Comparison of ENCODE assay signal across 20 cellular contexts in genomic region chr2:240601061-240601830, GRCh38. TPM values are rescaled to one million over a fixed set of nuclear protein-coding genes. Genes with fewer than 3 reads are reported as not detected.
DNase-seq lines count a peak whose midpoint lies in the region; ATAC-seq lines count a peak whose summit lies in the region.
"Had no signal": no experiment of that assay in that cellular context is flagged by ENCODE, and none has a peak within 500 bp of the region (broad histone marks: within the 10 kb centered on the region; RNA-seq: fewer than 3 reads in every experiment).

No MANE protein-coding gene starts in this region.

- H3K4me3 ChIP-seq in H7 (ENCODE audit: insufficient read depth, low read depth, low read length): no peak overlapping the region
- H3K4me3 ChIP-seq: HAP-1, heart left ventricle, thoracic aorta had no signal

- peaks cover 2% of the 10 kb centered on the region for H3K36me3 ChIP-seq in H7 (replicated peaks; ENCODE audit: control insufficient read depth, insufficient read depth, low read length)
- H3K36me3 ChIP-seq: HAP-1 had no signal

- DNase-seq in activated CD4-positive, CD25-positive, alpha-beta regulatory T cell treated with anti-CD3 and anti-CD28 coated beads, Interleukin-2, amount 50 U/mL, for 72 hours: peak; percentile 23
- DNase-seq in activated CD4-positive, CD25-positive, alpha-beta regulatory T cell (lab: John Stamatoyannopoulos, UW): no peak
- DNase-seq in H7: peak; percentile 53
- peak; percentile 89 for DNase-seq in mesenteric fat pad (ENCODE audit: low spot score)
- DNase-seq: activated naive CD4-positive, alpha-beta T cell; EL; IMR-90; mesenchymal stem cell; NCI-H146; NCI-H82; PC-3 had no signal

- no peaks in the 10 kb centered on the region for H3K27me3 ChIP-seq in H7 (ENCODE audit: control insufficient read depth, insufficient read depth, low read length)
- H3K27me3 ChIP-seq: heart left ventricle had no signal

- ATAC-seq in GM19328 (IDR thresholded peaks at IDR 0.05; ENCODE audit: unreplicated experiment) (no peak), HG02981 (IDR thresholded peaks at IDR 0.05; ENCODE audit: unreplicated experiment) (no peak)
- ATAC-seq: heart left ventricle; natural killer cell treated with Interleukin-12 subunit alpha and Interleukin-12 subunit beta and Interleukin-15 and Interleukin-18, amount 100 ng/mL, for 72 hours; PC-3; stimulated activated effector memory CD8-positive, alpha-beta T cell treated with anti-CD3 and anti-CD28 coated beads, Interleukin-12 subunit alpha, Interleukin-12 subunit beta, amount 100 ng/mL, for 72 hours; WTC11 had no signal

RNA-seq across cellular contexts. Expression of gene CAPN10, which starts 14.7 kb away (rescaled TPM):
- 66.5 and 69.0 TPM in 2 replicates for total RNA-seq in H7 (2014; rRNA removed; shearing (Covaris generic))
- 18.2 TPM for total RNA-seq in mesenteric fat pad

RNA-seq across cellular contexts. Expression of gene GPR35, which starts 24.0 kb away (rescaled TPM):
- 0.07 TPM in 1 of 2 replicates, not detected in the other for total RNA-seq in H7 (2014; rRNA removed; shearing (Covaris generic))
- total RNA-seq in mesenteric fat pad: 1.9 TPM
- total RNA-seq: IMR-90, SK-MEL-5 had no signal

RNA-seq across cellular contexts. Expression of gene RNPEPL1, which starts 33.0 kb away (rescaled TPM):
- 10.3 and 15.2 TPM in 2 replicates for total RNA-seq in H7 (2014; rRNA removed; shearing (Covaris generic))
- 69.9 TPM for total RNA-seq in mesenteric fat pad

RNA-seq across cellular contexts. Expression of gene DUSP28, which starts 41.1 kb away (rescaled TPM):
- 2.4 and 2.5 TPM in 2 replicates for total RNA-seq in H7 (2014; rRNA removed; shearing (Covaris generic))
- 3.8 TPM for total RNA-seq in mesenteric fat pad

RNA-seq across cellular contexts. Expression of gene ANKMY1, which starts 43.5 kb away (rescaled TPM):
- total RNA-seq in H7 (2014; rRNA removed; shearing (Covaris generic)): 3.6 and 8.9 TPM in 2 replicates
- 11.4 TPM for total RNA-seq in mesenteric fat pad

Comparison
In these comparisons a context has a peak if more than half of its experiments do, and no peak if none do; other contexts are left out.
1. DNase-seq: peak in activated CD4-positive, CD25-positive, alpha-beta regulatory T cell treated with anti-CD3 and anti-CD28 coated beads, Interleukin-2, amount 50 U/mL, for 72 hours (single experiment), H7 (single experiment) and mesenteric fat pad (single experiment); none in activated CD4-positive, CD25-positive, alpha-beta regulatory T cell (0 of 4).